ENCODE assay signal across 1 cellular context in the genomic region with DNA sequence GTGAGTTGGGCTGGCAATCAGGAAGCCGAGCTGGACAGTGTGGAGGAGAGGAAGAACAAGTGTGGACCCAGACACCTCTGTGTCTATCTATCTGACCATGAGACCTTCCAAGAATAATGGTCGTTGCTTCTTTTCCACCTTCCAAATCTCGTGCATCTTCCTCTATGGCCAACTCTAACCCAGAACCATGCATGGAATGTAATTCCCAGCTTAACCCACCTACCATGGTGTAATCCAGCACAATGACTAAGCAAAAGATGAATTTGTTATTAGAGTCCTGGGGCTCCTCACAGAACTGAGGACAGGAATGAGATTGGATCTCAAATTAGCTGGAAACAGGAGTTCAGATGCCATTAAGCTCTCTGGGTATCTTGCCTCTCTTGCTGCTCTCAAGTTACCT.
TF ChIP-seq lines count a peak whose summit lies in the region.

No MANE protein-coding gene starts in this region.

TF ChIP-seq in H1, 55 proteins besides CTCF, POLR2A, EP300 and RAD21:
- TF ChIP-seq, protein P1, sequence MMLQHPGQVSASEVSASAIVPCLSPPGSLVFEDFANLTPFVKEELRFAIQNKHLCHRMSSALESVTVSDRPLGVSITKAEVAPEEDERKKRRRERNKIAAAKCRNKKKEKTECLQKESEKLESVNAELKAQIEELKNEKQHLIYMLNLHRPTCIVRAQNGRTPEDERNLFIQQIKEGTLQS (IDR thresholded peaks at IDR 0.05; ENCODE audit: insufficient read depth, low read depth, low read length) = no peak
- no peak for TF ChIP-seq ZNF274 (IDR thresholded peaks at IDR 0.05; ENCODE audit: borderline replicate concordance, extremely low read depth, low read length)
- TF ChIP-seq SIX5 (IDR thresholded peaks at IDR 0.05; ENCODE audit: low read depth, low read length) = no peak
- TF ChIP-seq BRCA1 (IDR thresholded peaks at IDR 0.05; ENCODE audit: low read depth, low read length) = no peak
- no peak for TF ChIP-seq TAF7 (optimal IDR thresholded peaks at IDR 0.05; ENCODE audit: borderline replicate concordance, low read depth, low read length)
- no peak for TF ChIP-seq SP2 (IDR thresholded peaks at IDR 0.05; ENCODE audit: low read length)
- no peak for TF ChIP-seq MAX (IDR thresholded peaks at IDR 0.05)
- no peak for TF ChIP-seq CTBP2 (IDR thresholded peaks at IDR 0.05; ENCODE audit: borderline replicate concordance, insufficient read depth, insufficient read length, low read length)
- TF ChIP-seq SP4 (IDR thresholded peaks at IDR 0.05; ENCODE audit: low read length) = no peak
- TF ChIP-seq JUND (IDR thresholded peaks at IDR 0.05; ENCODE audit: low read length) = no peak
- TF ChIP-seq RFX5 (IDR thresholded peaks at IDR 0.05; ENCODE audit: borderline replicate concordance, low read depth, low read length) = no peak
- TF ChIP-seq SRF (IDR thresholded peaks at IDR 0.05; ENCODE audit: low read depth, low read length) = no peak
- TF ChIP-seq CHD1 (IDR thresholded peaks at IDR 0.05; ENCODE audit: low read depth, low read length) = no peak
- no peak for TF ChIP-seq BCL11A (IDR thresholded peaks at IDR 0.05; ENCODE audit: low read depth in 2 of 2, low read length in 2 of 2)
